14 cellular contexts compared by ENCODE assay signal in the genomic region with DNA sequence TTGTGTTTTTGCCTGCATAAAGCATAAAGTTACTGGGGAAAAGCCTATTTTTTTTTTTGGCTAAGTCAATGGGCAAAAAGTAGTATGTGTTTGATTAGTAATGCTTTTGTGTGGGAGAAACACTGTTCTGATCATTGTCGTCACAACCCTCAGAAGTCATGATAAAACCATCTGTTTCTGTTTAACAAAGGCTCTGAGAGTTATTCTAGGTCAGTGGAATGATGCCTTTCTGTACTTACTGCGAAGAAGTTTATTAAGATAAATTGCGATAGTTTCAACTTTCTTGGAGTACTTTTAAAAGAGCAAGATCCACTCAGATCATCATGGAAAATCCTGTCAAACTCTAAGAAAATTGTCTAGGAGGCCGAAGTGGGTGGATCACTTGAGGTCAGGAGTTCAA.
DNase-seq lines count a peak whose midpoint lies in the region; ATAC-seq and TF ChIP-seq lines count a peak whose summit lies in the region.
"Had no signal": no experiment of that assay in that cellular context is flagged by ENCODE, and none has a peak within 500 bp of the region (broad histone marks: within the 10 kb centered on the region; RNA-seq: fewer than 3 reads in every experiment).

No MANE protein-coding gene starts in this region.

- no peaks in the 10 kb centered on the region for H3K9me3 Mint-ChIP-seq in activated naive CD8-positive, alpha-beta T cell treated with anti-CD3 and anti-CD28 coated beads, Interleukin-2, amount 50 U/mL, for 24 hours

- H3K4me3 ChIP-seq in AG04450 (ENCODE audit: low read depth, low read length) (no peak overlapping the region), foreskin fibroblast (ENCODE audit: low read depth in 1 of 2, low read length in 2 of 2) (no peak overlapping the region)
- H3K4me3 ChIP-seq: body of pancreas had no signal

- H3K27ac Mint-ChIP-seq in activated naive CD8-positive, alpha-beta T cell treated with anti-CD3 and anti-CD28 coated beads, Interleukin-2, amount 50 U/mL, for 24 hours, result peak overlapping the region; percentile 57

- CTCF ChIA-PET in AG04450 (lab: Charles Lee), result no interaction called here

- H3K9me3 ChIP-seq in AG04450 (ENCODE audit: control insufficient read depth, insufficient read depth, low read length), result no peaks in the 10 kb centered on the region
- H3K9me3 ChIP-seq: body of pancreas had no signal

- TF ChIP-seq CTCF in AG04450 (IDR thresholded peaks at IDR 0.05; ENCODE audit: low read depth, low read length), result no peak
- TF ChIP-seq CTCF in foreskin fibroblast (IDR thresholded peaks at IDR 0.05; ENCODE audit: low read depth, low read length), result no peak

- H3K27me3 Mint-ChIP-seq in activated naive CD8-positive, alpha-beta T cell treated with anti-CD3 and anti-CD28 coated beads, Interleukin-2, amount 50 U/mL, for 24 hours, result no peaks in the 10 kb centered on the region

- ATAC-seq in activated naive CD8-positive, alpha-beta T cell treated with anti-CD3 and anti-CD28 coated beads, Interleukin-2, amount 50 U/mL, for 24 hours, result no peak
- no peak for ATAC-seq in HG02973 (IDR thresholded peaks at IDR 0.05; ENCODE audit: unreplicated experiment)
- ATAC-seq: body of pancreas; stimulated activated naive CD8-positive, alpha-beta T cell treated with anti-CD3 and anti-CD28 coated beads, Interleukin-15, Interleukin-2, amounts not matched to agents 100 U/mL and 50 U/mL, for 24 hours had no signal

- H3K27me3 ChIP-seq in AG04450 (ENCODE audit: control insufficient read depth, insufficient read depth, low read length), result no peaks in the 10 kb centered on the region
- H3K27me3 ChIP-seq: body of pancreas had no signal

- peaks cover 37% of the 10 kb centered on the region for H3K36me3 Mint-ChIP-seq in activated naive CD8-positive, alpha-beta T cell treated with anti-CD3 and anti-CD28 coated beads, Interleukin-2, amount 50 U/mL, for 24 hours (ENCODE audit: low read depth)

- H3K4me3 Mint-ChIP-seq in activated naive CD8-positive, alpha-beta T cell treated with anti-CD3 and anti-CD28 coated beads, Interleukin-2, amount 50 U/mL, for 24 hours, result no peak overlapping the region

- H3K27ac ChIP-seq in AG04450 (ENCODE audit: low read depth, low read length), result peak overlapping the region; percentile 66
- H3K27ac ChIP-seq: body of pancreas had no signal

- POLR2A ChIA-PET in AG04450 (lab: Yijun Ruan, JAX), result no interaction called here

- peaks cover 73% of the 10 kb centered on the region for H3K4me1 Mint-ChIP-seq in activated naive CD8-positive, alpha-beta T cell treated with anti-CD3 and anti-CD28 coated beads, Interleukin-2, amount 50 U/mL, for 24 hours

- DNase-seq in AG04450 (ENCODE audit: low read depth, low spot score) (peak; percentile 80), EH (ENCODE audit: low read depth) (peak; percentile 89), foreskin fibroblast (peak; percentile 88 to 90), DMS 273 treated with DMSO at 0.1 percent for 48 hours (lab: John Stamatoyannopoulos, UW) (no peak), NCI-H69 (lab: John Stamatoyannopoulos, UW) (no peak)
- no peak for DNase-seq in activated naive CD8-positive, alpha-beta T cell treated with anti-CD3 and anti-CD28 coated beads, Interleukin-2, amount 50 U/mL, for 24 hours
- no peak for DNase-seq in activated effector memory CD4-positive, alpha-beta T cell treated with Interleukin-2 at 50 U/mL for 16 hours
- DNase-seq: body of pancreas; effector memory CD4-positive, alpha-beta T cell; NCI-H2107; retina; SHP77 treated with DMSO at 0.1 percent for 48 hours; stimulated activated naive CD8-positive, alpha-beta T cell treated with anti-CD3 and anti-CD28 coated beads, Interleukin-15, Interleukin-2, amounts not matched to agents 100 U/mL and 50 U/mL, for 24 hours had no signal

Comparison
In these comparisons a context has a peak if more than half of its experiments do, and no peak if none do; other contexts are left out.
1. DNase-seq: peak in AG04450 (single experiment), EH (single experiment) and foreskin fibroblast (2 of 2); none in activated naive CD8-positive, alpha-beta T cell treated with anti-CD3 and anti-CD28 coated beads, Interleukin-2, amount 50 U/mL, for 24 hours (single experiment), DMS 273 treated with DMSO at 0.1 percent for 48 hours (single experiment), NCI-H69 (single experiment) and activated effector memory CD4-positive, alpha-beta T cell treated with Interleukin-2 at 50 U/mL for 16 hours (single experiment).